In the genomic region with DNA sequence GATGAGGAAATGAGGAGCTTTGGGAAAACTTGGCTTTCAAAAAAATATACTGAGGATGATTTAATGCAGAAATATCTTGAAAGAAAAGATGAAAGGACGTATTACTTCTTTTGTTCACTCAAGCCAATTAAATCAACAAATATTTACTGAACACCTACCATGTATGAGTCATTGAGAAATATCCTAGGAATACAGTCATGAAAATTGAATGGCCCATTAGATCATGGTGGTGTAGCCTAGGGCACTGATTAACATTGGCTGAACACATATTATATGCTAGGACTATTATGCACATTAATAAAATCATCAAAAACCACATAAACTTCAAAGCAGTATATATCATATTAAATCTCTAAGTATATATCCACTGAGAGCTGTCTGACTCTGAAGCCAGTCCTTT, we compare ENCODE assay signal across 19 cellular contexts. TPM values are rescaled to one million over a fixed set of nuclear protein-coding genes. Genes with fewer than 3 reads are reported as not detected.
A peak's percentile ranks its signal among the peaks of the same experiment; 100 is the strongest.
DNase-seq lines count a peak whose midpoint lies in the region; ATAC-seq, FAIRE-seq and TF ChIP-seq lines count a peak whose summit lies in the region.
"Had no signal": no experiment of that assay in that cellular context is flagged by ENCODE, and none has a peak within 500 bp of the region (broad histone marks: within the 10 kb centered on the region; RNA-seq: fewer than 3 reads in every experiment).

No MANE protein-coding gene starts in this region.

- H3K36me3 ChIP-seq in HEK293 (ENCODE audit: control insufficient read depth in 2 of 2, insufficient read depth in 1 of 2, low read length in 2 of 2) (peaks cover 0 to 29% of the 10 kb centered on the region in 2 experiments; a peak in 1 of 3 replicates), bronchial epithelial cell (ENCODE audit: control insufficient read depth, insufficient read depth, low read length) (peaks cover 1% of the 10 kb centered on the region)
- H3K36me3 ChIP-seq: HAP-1, MG63, Peyer's patch had no signal

- H3K4me1 ChIP-seq in HEK293 (ENCODE audit: control insufficient read depth, insufficient read depth, low read length): no peaks in the 10 kb centered on the region
- H3K4me1 ChIP-seq: Caco-2, HAP-1, Peyer's patch had no signal

- H3K27ac ChIP-seq in HEK293 (ENCODE audit: extremely low read depth, low read depth, low read length): no peak overlapping the region
- H3K27ac ChIP-seq: Peyer's patch had no signal

- H3K4me3 Mint-ChIP-seq in activated naive CD8-positive, alpha-beta T cell treated with anti-CD3 and anti-CD28 coated beads, Interleukin-2, amount 50 U/mL, for 24 hours: no peak overlapping the region
- H3K4me3 Mint-ChIP-seq: T-helper 1 cell treated with Interleukin-12 subunit alpha and Interleukin-12 subunit beta and Interleukin-4 antibody, amounts not matched to agents 30 μg/mL and 1 μg/mL, for 36 hours had no signal

- peaks cover 10% of the 10 kb centered on the region for H3K9me3 Mint-ChIP-seq in activated naive CD8-positive, alpha-beta T cell treated with anti-CD3 and anti-CD28 coated beads, Interleukin-2, amount 50 U/mL, for 24 hours
- H3K9me3 Mint-ChIP-seq: T-helper 1 cell treated with Interleukin-12 subunit alpha and Interleukin-12 subunit beta and Interleukin-4 antibody, amounts not matched to agents 30 μg/mL and 1 μg/mL, for 36 hours had no signal

- no peak for ATAC-seq in activated naive CD8-positive, alpha-beta T cell treated with anti-CD3 and anti-CD28 coated beads, Interleukin-2, amount 50 U/mL, for 24 hours
- ATAC-seq: GM12878, K562 had no signal

- H3K27me3 ChIP-seq in bronchial epithelial cell (ENCODE audit: control insufficient read depth, insufficient read depth, low read length): no peaks in the 10 kb centered on the region
- H3K27me3 ChIP-seq: MG63, Peyer's patch had no signal

- H3K27ac Mint-ChIP-seq in activated naive CD8-positive, alpha-beta T cell treated with anti-CD3 and anti-CD28 coated beads, Interleukin-2, amount 50 U/mL, for 24 hours: no peak overlapping the region
- H3K27ac Mint-ChIP-seq: T-helper 1 cell treated with Interleukin-12 subunit alpha and Interleukin-12 subunit beta and Interleukin-4 antibody, amounts not matched to agents 30 μg/mL and 1 μg/mL, for 36 hours had no signal

- POLR2A ChIA-PET in HEK293 (lab: Yijun Ruan, JAX): no interaction called here

- CTCF ChIA-PET in HEK293 (lab: Yijun Ruan, JAX): no interaction called here

- TF ChIP-seq CTCF in HEK293 (tag by site-specific recombination; IDR thresholded peaks at IDR 0.05) (no peak), bronchial epithelial cell (IDR thresholded peaks at IDR 0.05; ENCODE audit: insufficient read depth, low read length, severe bottlenecking) (no peak)

- no peaks in the 10 kb centered on the region for H3K9me3 ChIP-seq in HEK293 (ENCODE audit: control insufficient read depth, insufficient read depth, low read depth, low read length)
- H3K9me3 ChIP-seq: Caco-2, HAP-1, MG63, Peyer's patch had no signal

- in situ Hi-C loops in KBM-7 (cut with MboI; ENCODE audit: low pct_unique_long_range_greater_than_20kb, low sequenced_read_pairs): no loop called here

- no peaks in the 10 kb centered on the region for H3K4me1 Mint-ChIP-seq in activated naive CD8-positive, alpha-beta T cell treated with anti-CD3 and anti-CD28 coated beads, Interleukin-2, amount 50 U/mL, for 24 hours

- no peak for FAIRE-seq in bronchial epithelial cell (lab: Jason Lieb, UNC)
- FAIRE-seq: GM12878, K562 had no signal

- no peaks in the 10 kb centered on the region for H3K27me3 Mint-ChIP-seq in activated naive CD8-positive, alpha-beta T cell treated with anti-CD3 and anti-CD28 coated beads, Interleukin-2, amount 50 U/mL, for 24 hours

- no peak overlapping the region for H3K4me3 ChIP-seq in HEK293 (ENCODE audit: low read depth, low read length)
- no peak overlapping the region for H3K4me3 ChIP-seq in bronchial epithelial cell (ENCODE audit: low read depth, low read length)
- H3K4me3 ChIP-seq: GM12878, HAP-1, K562, MG63, Peyer's patch had no signal

- H3K36me3 Mint-ChIP-seq in activated naive CD8-positive, alpha-beta T cell treated with anti-CD3 and anti-CD28 coated beads, Interleukin-2, amount 50 U/mL, for 24 hours (ENCODE audit: low read depth): peaks cover 11% of the 10 kb centered on the region

- DNase-seq in NCI-H146 treated with DMSO at 0.1 percent for 48 hours (lab: John Stamatoyannopoulos, UW; ENCODE audit: unreplicated experiment) (peak; percentile 77), bronchial epithelial cell (ENCODE audit: low read depth) (peak; percentile 84), kidney tubule cell (ENCODE audit: low spot score) (peak; percentile 52), DMS79 (lab: John Stamatoyannopoulos, UW) (no peak), KBM-7 (no peak)
- DNase-seq in activated naive CD8-positive, alpha-beta T cell treated with anti-CD3 and anti-CD28 coated beads, Interleukin-2, amount 50 U/mL, for 24 hours: no peak
- DNase-seq: Caco-2, DMS79 treated with DMSO at 0.1 percent for 48 hours, GDM1, MG63, NCI-H1092 treated with DMSO at 0.1 percent for 48 hours, NCI-H1930, Peyer's patch, SHP77 treated with DMSO at 0.1 percent for 48 hours had no signal

TF ChIP-seq in HEK293, 187 proteins besides CTCF, POLR2A, EP300 and RAD21:
- TF ChIP-seq ZNF423 (tag by site-specific recombination; IDR thresholded peaks at IDR 0.05) (no peak), ZFHX2 (tag by site-specific recombination; conservative IDR thresholded peaks at IDR 0.05) (0 out of 2 replicates have a peak, but pooled peaks have one; percentile 8)
- TF ChIP-seq, protein P1, sequence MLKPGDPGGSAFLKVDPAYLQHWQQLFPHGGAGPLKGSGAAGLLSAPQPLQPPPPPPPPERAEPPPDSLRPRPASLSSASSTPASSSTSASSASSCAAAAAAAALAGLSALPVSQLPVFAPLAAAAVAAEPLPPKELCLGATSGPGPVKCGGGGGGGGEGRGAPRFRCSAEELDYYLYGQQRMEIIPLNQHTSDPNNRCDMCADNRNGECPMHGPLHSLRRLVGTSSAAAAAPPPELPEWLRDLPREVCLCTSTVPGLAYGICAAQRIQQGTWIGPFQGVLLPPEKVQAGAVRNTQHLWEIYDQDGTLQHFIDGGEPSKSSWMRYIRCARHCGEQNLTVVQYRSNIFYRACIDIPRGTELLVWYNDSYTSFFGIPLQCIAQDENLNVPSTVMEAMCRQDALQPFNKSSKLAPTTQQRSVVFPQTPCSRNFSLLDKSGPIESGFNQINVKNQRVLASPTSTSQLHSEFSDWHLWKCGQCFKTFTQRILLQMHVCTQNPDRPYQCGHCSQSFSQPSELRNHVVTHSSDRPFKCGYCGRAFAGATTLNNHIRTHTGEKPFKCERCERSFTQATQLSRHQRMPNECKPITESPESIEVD (tag by site-specific recombination; IDR thresholded peaks at IDR 0.05): 0 out of 2 replicates have a peak, but pooled peaks have one; percentile 15

RNA-seq across cellular contexts. Expression of a gene that starts 41.9 kb away (rescaled TPM):
- total RNA-seq in bronchial epithelial cell: 51.9 and 62.2 TPM in 2 replicates

Comparison
In these comparisons a context has a peak if more than half of its experiments do, and no peak if none do; other contexts are left out.
1. DNase-seq: peak in NCI-H146 treated with DMSO at 0.1 percent for 48 hours (single experiment), bronchial epithelial cell (single experiment) and kidney tubule cell (single experiment); none in activated naive CD8-positive, alpha-beta T cell treated with anti-CD3 and anti-CD28 coated beads, Interleukin-2, amount 50 U/mL, for 24 hours (single experiment), DMS79 (single experiment) and KBM-7 (single experiment).